Comparison of ENCODE assay signal across 9 cellular contexts in genomic region chr7:100865971-100866720, GRCh38. TPM values are rescaled to one million over a fixed set of nuclear protein-coding genes. Genes with fewer than 3 reads are reported as not detected.
DNase-seq lines count a peak whose midpoint lies in the region; ATAC-seq and TF ChIP-seq lines count a peak whose summit lies in the region.
"Had no signal": no experiment of that assay in that cellular context is flagged by ENCODE, and none has a peak within 500 bp of the region (broad histone marks: within the 10 kb centered on the region; RNA-seq: fewer than 3 reads in every experiment).

No MANE protein-coding gene starts in this region.

- H3K27me3 Mint-ChIP-seq in CD4-positive, alpha-beta T cell = no peaks in the 10 kb centered on the region
- no peaks in the 10 kb centered on the region for H3K27me3 Mint-ChIP-seq in activated naive CD8-positive, alpha-beta T cell treated with anti-CD3 and anti-CD28 coated beads for 36 hours
- H3K27me3 Mint-ChIP-seq in immature natural killer cell (ENCODE audit: low read depth in 3 of 3) = peaks cover 0 to 4% (median 2%) of the 10 kb centered on the region in 3 donors

- no peaks in the 10 kb centered on the region for H3K9me3 Mint-ChIP-seq in CD4-positive, alpha-beta T cell
- H3K9me3 Mint-ChIP-seq in activated naive CD8-positive, alpha-beta T cell treated with anti-CD3 and anti-CD28 coated beads for 36 hours = no peaks in the 10 kb centered on the region
- no peaks in the 10 kb centered on the region for H3K9me3 Mint-ChIP-seq in immature natural killer cell

- peak in 4 of 10 experiments; percentile 35 to 59 (median 36) for DNase-seq in CD4-positive, alpha-beta T cell
- DNase-seq in NB4 (ENCODE audit: low read depth) (no peak), islet precursor cell (peak; percentile 46), cortex of kidney (lab: John Stamatoyannopoulos, UW) (no peak), immature natural killer cell (no peak), NCI-H1048 (lab: John Stamatoyannopoulos, UW) (no peak)
- DNase-seq in activated naive CD8-positive, alpha-beta T cell treated with anti-CD3 and anti-CD28 coated beads for 36 hours = peak; percentile 57
- peak; percentile 59 for DNase-seq in stimulated activated CD8-positive, alpha-beta memory T cell treated with anti-CD3 and anti-CD28 coated beads, Interleukin-4, amount 100 ng/mL, for 48 hours

- H3K4me1 Mint-ChIP-seq in CD4-positive, alpha-beta T cell (ENCODE audit: low read depth) = peaks cover 9% of the 10 kb centered on the region
- peaks cover 16% of the 10 kb centered on the region for H3K4me1 Mint-ChIP-seq in activated naive CD8-positive, alpha-beta T cell treated with anti-CD3 and anti-CD28 coated beads for 36 hours
- peaks cover 0 to 2% of the 10 kb centered on the region in 2 donors for H3K4me1 Mint-ChIP-seq in immature natural killer cell

- TF ChIP-seq POLR2A in NB4 (IDR thresholded peaks at IDR 0.05; ENCODE audit: extremely low read depth, insufficient read length) = no peak

- no peaks in the 10 kb centered on the region for H3K27me3 ChIP-seq in CD4-positive, alpha-beta T cell (ENCODE audit: control insufficient read depth, insufficient read depth, low read length)

- H3K4me3 Mint-ChIP-seq in CD4-positive, alpha-beta T cell = peak overlapping the region; percentile 71
- H3K4me3 Mint-ChIP-seq in activated naive CD8-positive, alpha-beta T cell treated with anti-CD3 and anti-CD28 coated beads for 36 hours = peak overlapping the region; percentile 97
- no peak overlapping the region for H3K4me3 Mint-ChIP-seq in immature natural killer cell

- no peak for TF ChIP-seq CTCF in CD4-positive, alpha-beta T cell (IDR thresholded peaks at IDR 0.05)
- no peak for TF ChIP-seq CTCF in NB4 (IDR thresholded peaks at IDR 0.05; ENCODE audit: low read depth, low read length)

- H3K27ac Mint-ChIP-seq in CD4-positive, alpha-beta T cell = peak overlapping the region; percentile 81
- peak overlapping the region; percentile 98 for H3K27ac Mint-ChIP-seq in activated naive CD8-positive, alpha-beta T cell treated with anti-CD3 and anti-CD28 coated beads for 36 hours
- no peak overlapping the region for H3K27ac Mint-ChIP-seq in immature natural killer cell

- H3K9me3 ChIP-seq in CD4-positive, alpha-beta T cell (ENCODE audit: control insufficient read depth, low read length) = no peaks in the 10 kb centered on the region

- H3K27ac ChIP-seq in CD4-positive, alpha-beta T cell (ENCODE audit: low read depth, low read length) = no peak overlapping the region

- peaks cover 27% of the 10 kb centered on the region for H3K36me3 Mint-ChIP-seq in CD4-positive, alpha-beta T cell (ENCODE audit: low read depth)
- peaks cover 9% of the 10 kb centered on the region for H3K36me3 Mint-ChIP-seq in activated naive CD8-positive, alpha-beta T cell treated with anti-CD3 and anti-CD28 coated beads for 36 hours
- H3K36me3 Mint-ChIP-seq in immature natural killer cell = peaks cover 12 to 14% (median 12%) of the 10 kb centered on the region in 3 donors

- intact Hi-C loops in CD4-positive, alpha-beta T cell (cut with DNase I, micrococcal nuclease) = no loop called here

- POLR2A ChIA-PET in CD4-positive, alpha-beta T cell (lab: Charles Lee) = interaction anchor here (1.0 to 1.4 kb wide), 2 partner anchors 9 to 14 kb away, joined by 4 read pairs; partner anchors contain the start of genes SLC12A9 and SRRT

- CTCF ChIA-PET in CD4-positive, alpha-beta T cell (lab: Charles Lee) = no interaction called here

- H3K4me3 ChIP-seq in NB4 (ENCODE audit: low read depth, low read length) = peak overlapping the region; percentile 83

- ATAC-seq in CD4-positive, alpha-beta T cell (ENCODE audit: poor library complexity) = peak; percentile 58

RNA-seq across cellular contexts. Expression of gene TRIP6, which starts 1.0 kb away (rescaled TPM):
- 1 to 10 TPM; 4.3 to 6.1 TPM for total RNA-seq in CD4-positive, alpha-beta T cell
- total RNA-seq in activated naive CD8-positive, alpha-beta T cell treated with anti-CD3 and anti-CD28 coated beads for 36 hours = 10 to 100 TPM; 44.2 to 45.1 TPM
- polyA plus RNA-seq in immature natural killer cell = under 1 TPM in 1 of 3 donors, not detected in 2; 0.11 TPM

RNA-seq across cellular contexts. Expression of gene SRRT, which starts 8.8 kb away (rescaled TPM):
- total RNA-seq in CD4-positive, alpha-beta T cell = 100 to 1,000 TPM; 355 to 382 TPM
- total RNA-seq in activated naive CD8-positive, alpha-beta T cell treated with anti-CD3 and anti-CD28 coated beads for 36 hours = 100 to 1,000 TPM; 296 to 297 TPM
- 10 to 100 TPM; 24.9 to 73.4 (median 33.2) TPM for polyA plus RNA-seq in immature natural killer cell

RNA-seq across cellular contexts. Expression of gene SLC12A9, which starts 13.6 kb away (rescaled TPM):
- total RNA-seq in CD4-positive, alpha-beta T cell = 10 to 100 TPM; 26.3 to 28.2 TPM
- 10 to 100 TPM; 13.4 to 14.6 TPM for total RNA-seq in activated naive CD8-positive, alpha-beta T cell treated with anti-CD3 and anti-CD28 coated beads for 36 hours
- 1 to 10 TPM; 3.2 to 5.9 (median 4.7) TPM for polyA plus RNA-seq in immature natural killer cell

RNA-seq across cellular contexts. Expression of gene UFSP1, which starts 23.4 kb away (rescaled TPM):
- 1 to 10 TPM; 1.1 to 1.5 TPM for total RNA-seq in CD4-positive, alpha-beta T cell
- 1 to 10 TPM; 1.7 to 2.3 TPM for total RNA-seq in activated naive CD8-positive, alpha-beta T cell treated with anti-CD3 and anti-CD28 coated beads for 36 hours
- 1 to 10 TPM in 1 of 3 donors, under 1 TPM in 1, not detected in 1; 0.59 to 1.1 TPM for polyA plus RNA-seq in immature natural killer cell

RNA-seq across cellular contexts. Expression of gene ACHE, which starts 29.5 kb away (rescaled TPM):
- total RNA-seq in CD4-positive, alpha-beta T cell = under 1 TPM; 0.14 to 0.22 TPM
- total RNA-seq in activated naive CD8-positive, alpha-beta T cell treated with anti-CD3 and anti-CD28 coated beads for 36 hours = under 1 TPM in 1 of 2 experiments, not detected in 1; 0.14 TPM
- not detected for polyA plus RNA-seq in immature natural killer cell
- total RNA-seq: fibroblast of villous mesenchyme had no signal

Comparison
In these comparisons a context has a peak if more than half of its experiments do, and no peak if none do; other contexts are left out.
1. DNase-seq: peak in activated naive CD8-positive, alpha-beta T cell treated with anti-CD3 and anti-CD28 coated beads for 36 hours (single experiment), islet precursor cell (single experiment) and stimulated activated CD8-positive, alpha-beta memory T cell treated with anti-CD3 and anti-CD28 coated beads, Interleukin-4, amount 100 ng/mL, for 48 hours (single experiment); none in NB4 (single experiment), cortex of kidney (single experiment), immature natural killer cell (0 of 3) and NCI-H1048 (single experiment).
2. H3K27ac Mint-ChIP-seq: peak in CD4-positive, alpha-beta T cell (single experiment) and activated naive CD8-positive, alpha-beta T cell treated with anti-CD3 and anti-CD28 coated beads for 36 hours (single experiment); none in immature natural killer cell (0 of 6).
3. H3K4me3 Mint-ChIP-seq: peak in CD4-positive, alpha-beta T cell (single experiment) and activated naive CD8-positive, alpha-beta T cell treated with anti-CD3 and anti-CD28 coated beads for 36 hours (single experiment); none in immature natural killer cell (0 of 5).
4. RNA of gene TRIP6, which starts 1.0 kb away (total RNA-seq): 44.2 to 45.1 TPM in activated naive CD8-positive, alpha-beta T cell treated with anti-CD3 and anti-CD28 coated beads for 36 hours; 4.3 to 6.1 TPM in CD4-positive, alpha-beta T cell; every median in the first group is over 4 times any median in the second.